In the genomic region with DNA sequence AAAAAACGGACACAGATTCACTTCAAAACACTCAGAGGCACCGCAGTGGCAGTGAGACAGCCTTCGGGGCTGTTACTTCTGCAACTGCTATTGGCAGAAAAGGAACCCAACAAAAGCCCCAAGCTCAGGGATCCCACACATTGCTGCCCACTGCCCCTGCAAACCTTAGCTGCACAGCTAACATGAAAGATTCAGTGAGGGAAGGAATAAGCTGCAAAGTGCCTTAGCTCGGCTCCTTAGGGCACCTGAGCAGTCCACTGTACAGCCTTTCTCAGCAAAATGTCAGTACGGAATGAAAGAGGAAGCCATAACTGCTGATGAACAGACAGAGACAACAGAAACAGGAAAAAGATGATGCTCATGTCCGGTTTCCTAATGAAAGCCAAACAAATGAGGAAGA, we compare ENCODE assay signal across 8 cellular contexts. TPM values are rescaled to one million over a fixed set of nuclear protein-coding genes. Genes with fewer than 3 reads are reported as not detected.
DNase-seq lines count a peak whose midpoint lies in the region; ATAC-seq and TF ChIP-seq lines count a peak whose summit lies in the region.

No MANE protein-coding gene starts in this region.

- intact Hi-C loops in activated CD8-positive, alpha-beta T cell treated with anti-CD3 and anti-CD28 coated beads for 36 hours (cut with micrococcal nuclease), result no loop called here
- intact Hi-C loops in tibial artery (cut with DNase I; ENCODE audit: low total_unique reads), result no loop called here

- no peak overlapping the region for H3K4me3 Mint-ChIP-seq in activated CD8-positive, alpha-beta T cell treated with anti-CD3 and anti-CD28 coated beads for 36 hours
- H3K4me3 Mint-ChIP-seq in activated CD8-positive, alpha-beta T cell treated with anti-CD3 and anti-CD28 coated beads, Interleukin-2, amount 10 ng/mL, durations not matched to agents 7 days and 5 days, result no peak overlapping the region
- no peak overlapping the region for H3K4me3 Mint-ChIP-seq in central memory CD8-positive, alpha-beta T cell

- no peaks in the 10 kb centered on the region for H3K27me3 Mint-ChIP-seq in activated CD8-positive, alpha-beta T cell treated with anti-CD3 and anti-CD28 coated beads for 36 hours
- no peaks in the 10 kb centered on the region for H3K27me3 Mint-ChIP-seq in activated CD8-positive, alpha-beta T cell treated with anti-CD3 and anti-CD28 coated beads, Interleukin-2, amount 10 ng/mL, durations not matched to agents 7 days and 5 days (ENCODE audit: low read depth)
- no peaks in the 10 kb centered on the region for H3K27me3 Mint-ChIP-seq in central memory CD8-positive, alpha-beta T cell

- H3K27ac Mint-ChIP-seq in activated CD8-positive, alpha-beta T cell treated with anti-CD3 and anti-CD28 coated beads for 36 hours, result peak overlapping the region; percentile 21
- no peak overlapping the region for H3K27ac Mint-ChIP-seq in activated CD8-positive, alpha-beta T cell treated with anti-CD3 and anti-CD28 coated beads, Interleukin-2, amount 10 ng/mL, durations not matched to agents 7 days and 5 days
- peak overlapping the region; percentile 60 for H3K27ac Mint-ChIP-seq in central memory CD8-positive, alpha-beta T cell (ENCODE audit: low read depth)

- H3K9me3 Mint-ChIP-seq in activated CD8-positive, alpha-beta T cell treated with anti-CD3 and anti-CD28 coated beads for 36 hours, result no peaks in the 10 kb centered on the region
- no peaks in the 10 kb centered on the region for H3K9me3 Mint-ChIP-seq in activated CD8-positive, alpha-beta T cell treated with anti-CD3 and anti-CD28 coated beads, Interleukin-2, amount 10 ng/mL, durations not matched to agents 7 days and 5 days (ENCODE audit: insufficient read depth)
- no peaks in the 10 kb centered on the region for H3K9me3 Mint-ChIP-seq in central memory CD8-positive, alpha-beta T cell

- H3K36me3 Mint-ChIP-seq in activated CD8-positive, alpha-beta T cell treated with anti-CD3 and anti-CD28 coated beads for 36 hours (ENCODE audit: low read depth), result peaks cover 47% of the 10 kb centered on the region
- peaks cover 48% of the 10 kb centered on the region for H3K36me3 Mint-ChIP-seq in activated CD8-positive, alpha-beta T cell treated with anti-CD3 and anti-CD28 coated beads, Interleukin-2, amount 10 ng/mL, durations not matched to agents 7 days and 5 days (ENCODE audit: low read depth)
- peaks cover 69% of the 10 kb centered on the region for H3K36me3 Mint-ChIP-seq in central memory CD8-positive, alpha-beta T cell (ENCODE audit: insufficient read depth)

- H3K4me1 Mint-ChIP-seq in activated CD8-positive, alpha-beta T cell treated with anti-CD3 and anti-CD28 coated beads for 36 hours (ENCODE audit: low read depth), result peaks cover 22% of the 10 kb centered on the region
- H3K4me1 Mint-ChIP-seq in activated CD8-positive, alpha-beta T cell treated with anti-CD3 and anti-CD28 coated beads, Interleukin-2, amount 10 ng/mL, durations not matched to agents 7 days and 5 days (ENCODE audit: low read depth), result peaks cover 15% of the 10 kb centered on the region
- H3K4me1 Mint-ChIP-seq in central memory CD8-positive, alpha-beta T cell, result peaks cover 22% of the 10 kb centered on the region

- H3K9me3 ChIP-seq in neutrophil (no peaks in the 10 kb centered on the region), tibial artery (no peaks in the 10 kb centered on the region)

- H3K4me3 ChIP-seq in neutrophil (ENCODE audit: low read depth in 1 of 2, low read length in 1 of 2) (peak overlapping the region; percentile 54 to 61), tibial artery (no peak overlapping the region)

- no peaks in the 10 kb centered on the region for H3K27me3 ChIP-seq in neutrophil
- H3K27me3 ChIP-seq in tibial artery, result no peaks in the 10 kb centered on the region

- TF ChIP-seq CTCF in activated CD8-positive, alpha-beta T cell treated with anti-CD3 and anti-CD28 coated beads for 36 hours (IDR thresholded peaks at IDR 0.05), result no peak
- TF ChIP-seq CTCF in neutrophil (IDR thresholded peaks at IDR 0.05), result no peak
- TF ChIP-seq CTCF in tibial artery (IDR thresholded peaks at IDR 0.05), result no peak

- CTCF ChIA-PET in activated CD8-positive, alpha-beta T cell treated with anti-CD3 and anti-CD28 coated beads for 36 hours (lab: Charles Lee), result interaction anchor here (0.7 to 9.5 kb wide), 6 partner anchors 11 to 218 kb away, joined by 3 to 104 read pairs (median 20); no protein-coding TSS in a partner anchor
- CTCF ChIA-PET in activated CD8-positive, alpha-beta T cell treated with anti-CD3 and anti-CD28 coated beads, Interleukin-2, amount 10 ng/mL, durations not matched to agents 7 days and 5 days (lab: Charles Lee), result interaction anchor here (0.9 to 7.7 kb wide), 6 partner anchors 12 to 219 kb away, joined by 3 to 92 read pairs (median 22); no protein-coding TSS in a partner anchor

- peak overlapping the region; percentile 97 for H3K27ac ChIP-seq in neutrophil
- no peak overlapping the region for H3K27ac ChIP-seq in tibial artery

- no peak for DNase-seq in activated CD8-positive, alpha-beta T cell treated with anti-CD3 and anti-CD28 coated beads for 36 hours
- DNase-seq in activated CD8-positive, alpha-beta T cell treated with anti-CD3 and anti-CD28 coated beads, Interleukin-2, amount 10 ng/mL, durations not matched to agents 7 days and 5 days, result no peak
- peak; percentile 60 to 80 for DNase-seq in NOMO-1 (lab: John Stamatoyannopoulos, UW; ENCODE audit: unreplicated experiment in 2 of 2)
- DNase-seq in central memory CD8-positive, alpha-beta T cell (ENCODE audit: low spot score in 2 of 2), result no peak
- DNase-seq in tibial artery, result no peak
- no peak for DNase-seq in cerebellar cortex (ENCODE audit: low spot score)

- POLR2A ChIA-PET in activated CD8-positive, alpha-beta T cell treated with anti-CD3 and anti-CD28 coated beads for 36 hours (lab: Charles Lee), result no interaction called here
- POLR2A ChIA-PET in activated CD8-positive, alpha-beta T cell treated with anti-CD3 and anti-CD28 coated beads, Interleukin-2, amount 10 ng/mL, durations not matched to agents 7 days and 5 days (lab: Charles Lee), result no interaction called here

- peaks cover 41 to 47% of the 10 kb centered on the region in 2 experiments for H3K4me1 ChIP-seq in neutrophil (ENCODE audit: control insufficient read depth in 1 of 2, insufficient read depth in 1 of 2, low read depth in 1 of 2, low read length in 1 of 2)
- H3K4me1 ChIP-seq in tibial artery, result no peaks in the 10 kb centered on the region

- no peak for ATAC-seq in activated CD8-positive, alpha-beta T cell treated with anti-CD3 and anti-CD28 coated beads for 36 hours
- ATAC-seq in activated CD8-positive, alpha-beta T cell treated with anti-CD3 and anti-CD28 coated beads, Interleukin-2, amount 10 ng/mL, durations not matched to agents 7 days and 5 days, result no peak
- no peak for ATAC-seq in central memory CD8-positive, alpha-beta T cell (replicated peaks; ENCODE audit: extremely low read depth, poor library complexity, severe bottlenecking)
- no peak for ATAC-seq in esophagus mucosa

- H3K36me3 ChIP-seq in neutrophil (peaks cover 76% of the 10 kb centered on the region), tibial artery (peaks cover 33 to 62% (median 59%) of the 10 kb centered on the region in 3 donors)

RNA-seq across cellular contexts. Expression of a gene that starts 40.4 kb away (rescaled TPM):
- 10 to 100 TPM; 32.3 TPM for total RNA-seq in activated CD8-positive, alpha-beta T cell treated with anti-CD3 and anti-CD28 coated beads for 36 hours
- total RNA-seq in activated CD8-positive, alpha-beta T cell treated with anti-CD3 and anti-CD28 coated beads, Interleukin-2, amount 10 ng/mL, durations not matched to agents 7 days and 5 days, result 10 to 100 TPM; 22.5 to 31.2 TPM
- total RNA-seq in esophagus mucosa, result 32.6 TPM

Comparison
In these comparisons a context has a peak if more than half of its experiments do, and no peak if none do; other contexts are left out.
1. DNase-seq: peak in NOMO-1 (2 of 2); none in activated CD8-positive, alpha-beta T cell treated with anti-CD3 and anti-CD28 coated beads for 36 hours (single experiment), activated CD8-positive, alpha-beta T cell treated with anti-CD3 and anti-CD28 coated beads, Interleukin-2, amount 10 ng/mL, durations not matched to agents 7 days and 5 days (single experiment), central memory CD8-positive, alpha-beta T cell (0 of 2), tibial artery (0 of 2) and cerebellar cortex (single experiment).
2. H3K4me3 ChIP-seq: peak in neutrophil (2 of 2); none in tibial artery (0 of 2).